8 cellular contexts compared by ENCODE assay signal in genomic region chr13:29595380-29596063, GRCh38. TPM values are rescaled to one million over a fixed set of nuclear protein-coding genes. Genes with fewer than 3 reads are reported as not detected.
DNase-seq lines count a peak whose midpoint lies in the region; ATAC-seq and TF ChIP-seq lines count a peak whose summit lies in the region.

Gene SLC7A1 (minus strand): TSS chr13:29595688. CDS start chr13:29536188, 59,500 bp downstream.

- H3K4me3 ChIP-seq in Jurkat, Clone E6-1 (ENCODE audit: low read length): peak within 1 kb of the TSS; percentile 86
- peak within 1 kb of the TSS; percentile 57 for H3K4me3 ChIP-seq in fibroblast of mammary gland (ENCODE audit: control insufficient read depth, low read depth, low read length)
- peak within 1 kb of the TSS; percentile 73 for H3K4me3 ChIP-seq in naive thymus-derived CD4-positive, alpha-beta T cell (ENCODE audit: low read length)

- peaks cover 51% of the 10 kb centered on the region for H3K4me1 Mint-ChIP-seq in activated T-helper 1 cell treated with anti-CD3 and anti-CD28 coated beads, Interleukin-12 subunit alpha, Interleukin-12 subunit beta, Interleukin-2, Interleukin-4 antibody, amounts not matched to agents 30 ng/mL and 10 ng/mL and 1 ng/mL, durations not matched to agents 14 hours and 24 hours and 36 hours (ENCODE audit: low read depth)
- peaks cover 26 to 49% (median 43%) of the 10 kb centered on the region in 7 donors for H3K4me1 Mint-ChIP-seq in naive thymus-derived CD4-positive, alpha-beta T cell
- H3K4me1 Mint-ChIP-seq in stimulated activated naive B cell treated with anti-CD40 and anti-IgM and Interleukin-4, amounts not matched to agents 10 μg/mL and 1 μg/mL and 100 μg/mL, for 72 hours: peaks cover 19 to 44% of the 10 kb centered on the region in 2 donors

- peaks cover 6% of the 10 kb centered on the region for H3K27me3 Mint-ChIP-seq in activated T-helper 1 cell treated with anti-CD3 and anti-CD28 coated beads, Interleukin-12 subunit alpha, Interleukin-12 subunit beta, Interleukin-2, Interleukin-4 antibody, amounts not matched to agents 30 ng/mL and 10 ng/mL and 1 ng/mL, durations not matched to agents 14 hours and 24 hours and 36 hours (ENCODE audit: insufficient read depth)
- peaks cover 0 to 3% (median 2%) of the 10 kb centered on the region in 5 donors for H3K27me3 Mint-ChIP-seq in naive thymus-derived CD4-positive, alpha-beta T cell
- H3K27me3 Mint-ChIP-seq in stimulated activated naive B cell treated with anti-CD40 and anti-IgM and Interleukin-4, amounts not matched to agents 10 μg/mL and 1 μg/mL and 100 μg/mL, for 72 hours: peaks cover 3 to 6% of the 10 kb centered on the region in 2 donors

- peak within 1 kb of the TSS; percentile 95 for H3K4me3 Mint-ChIP-seq in activated T-helper 1 cell treated with anti-CD3 and anti-CD28 coated beads, Interleukin-12 subunit alpha, Interleukin-12 subunit beta, Interleukin-2, Interleukin-4 antibody, amounts not matched to agents 30 ng/mL and 10 ng/mL and 1 ng/mL, durations not matched to agents 14 hours and 24 hours and 36 hours
- peak within 1 kb of the TSS; percentile 88 to 94 (median 90) for H3K4me3 Mint-ChIP-seq in naive thymus-derived CD4-positive, alpha-beta T cell
- peak within 1 kb of the TSS; percentile 90 to 94 for H3K4me3 Mint-ChIP-seq in stimulated activated naive B cell treated with anti-CD40 and anti-IgM and Interleukin-4, amounts not matched to agents 10 μg/mL and 1 μg/mL and 100 μg/mL, for 72 hours

- DNase-seq in DMS79 treated with DMSO at 0.1 percent for 48 hours (lab: John Stamatoyannopoulos, UW) (peak; percentile 72), RKO (ENCODE audit: low spot score) (peak; percentile 90), fibroblast of mammary gland (ENCODE audit: low read depth) (peak; percentile 76)
- DNase-seq in Jurkat, Clone E6-1 (ENCODE audit: low read depth, low spot score): peak; percentile 70
- DNase-seq in activated T-helper 1 cell treated with anti-CD3 and anti-CD28 coated beads, Interleukin-12 subunit alpha, Interleukin-12 subunit beta, Interleukin-2, Interleukin-4 antibody, amounts not matched to agents 30 ng/mL and 10 ng/mL and 1 ng/mL, durations not matched to agents 14 hours and 24 hours and 36 hours (ENCODE audit: low spot score): peak; percentile 88
- peak; percentile 74 to 93 (median 85) for DNase-seq in naive thymus-derived CD4-positive, alpha-beta T cell
- DNase-seq in stimulated activated naive B cell treated with anti-CD40 and anti-IgM and Interleukin-4, amounts not matched to agents 10 μg/mL and 1 μg/mL and 100 μg/mL, for 72 hours: peak; percentile 80

- H3K36me3 ChIP-seq in naive thymus-derived CD4-positive, alpha-beta T cell (ENCODE audit: control insufficient read depth in 2 of 3, insufficient read depth in 3 of 3, low read length in 3 of 3): no peaks in the 10 kb centered on the region

- peaks cover 20% of the 10 kb centered on the region for H3K36me3 Mint-ChIP-seq in activated T-helper 1 cell treated with anti-CD3 and anti-CD28 coated beads, Interleukin-12 subunit alpha, Interleukin-12 subunit beta, Interleukin-2, Interleukin-4 antibody, amounts not matched to agents 30 ng/mL and 10 ng/mL and 1 ng/mL, durations not matched to agents 14 hours and 24 hours and 36 hours (ENCODE audit: low read depth)
- H3K36me3 Mint-ChIP-seq in naive thymus-derived CD4-positive, alpha-beta T cell: no peaks in the 10 kb centered on the region
- peaks cover 5 to 13% of the 10 kb centered on the region in 2 donors for H3K36me3 Mint-ChIP-seq in stimulated activated naive B cell treated with anti-CD40 and anti-IgM and Interleukin-4, amounts not matched to agents 10 μg/mL and 1 μg/mL and 100 μg/mL, for 72 hours

- peaks cover 6 to 7% of the 10 kb centered on the region in 2 donors for H3K4me1 ChIP-seq in naive thymus-derived CD4-positive, alpha-beta T cell (ENCODE audit: control insufficient read depth in 2 of 2, insufficient read depth in 2 of 2, low read length in 2 of 2)

- ATAC-seq in GM21717 (IDR thresholded peaks at IDR 0.05; ENCODE audit: unreplicated experiment): peak; percentile 88
- peak; percentile 95 for ATAC-seq in naive thymus-derived CD4-positive, alpha-beta T cell
- peak; percentile 81 to 88 for ATAC-seq in stimulated activated naive B cell treated with anti-CD40 and anti-IgM and Interleukin-4, amounts not matched to agents 10 μg/mL and 1 μg/mL and 100 μg/mL, for 72 hours (replicated peaks)

- H3K9me3 Mint-ChIP-seq in activated T-helper 1 cell treated with anti-CD3 and anti-CD28 coated beads, Interleukin-12 subunit alpha, Interleukin-12 subunit beta, Interleukin-2, Interleukin-4 antibody, amounts not matched to agents 30 ng/mL and 10 ng/mL and 1 ng/mL, durations not matched to agents 14 hours and 24 hours and 36 hours: no peaks in the 10 kb centered on the region
- H3K9me3 Mint-ChIP-seq in naive thymus-derived CD4-positive, alpha-beta T cell: no peaks in the 10 kb centered on the region
- H3K9me3 Mint-ChIP-seq in stimulated activated naive B cell treated with anti-CD40 and anti-IgM and Interleukin-4, amounts not matched to agents 10 μg/mL and 1 μg/mL and 100 μg/mL, for 72 hours: no peaks in the 10 kb centered on the region

- POLR2A ChIA-PET in naive thymus-derived CD4-positive, alpha-beta T cell (lab: Charles Lee): interaction anchor here (1.1 kb wide), 2 partner anchors 20 to 780 kb away, joined by 3 read pairs; no protein-coding TSS in a partner anchor

- intact Hi-C loops in activated T-helper 1 cell treated with anti-CD3 and anti-CD28 coated beads, Interleukin-12 subunit alpha, Interleukin-12 subunit beta, Interleukin-2, Interleukin-4 antibody, amounts not matched to agents 30 ng/mL and 10 ng/mL and 1 ng/mL, durations not matched to agents 14 hours and 24 hours and 36 hours (cut with micrococcal nuclease): loop anchor here (1.0 to 10.0 kb wide), 10 partner anchors 21 to 1599 kb away; partner anchors contain the start of genes B3GLCT, PAN3 and UBL3
- intact Hi-C loops in naive thymus-derived CD4-positive, alpha-beta T cell (cut with micrococcal nuclease): loop anchor here (1.0 to 10.0 kb wide), 16 partner anchors 255 to 1567 kb away; partner anchors contain the start of genes HMGB1 (in 2 of the 2), UBL3 (in 2 of the 2), ALOX5AP (in 1 of the 2) and KATNAL1 (in 1 of the 2)

- H3K9me3 ChIP-seq in naive thymus-derived CD4-positive, alpha-beta T cell (ENCODE audit: control insufficient read depth in 2 of 3, low read length in 3 of 3): no peaks in the 10 kb centered on the region

- peak within 1 kb of the TSS; percentile 95 for H3K27ac Mint-ChIP-seq in activated T-helper 1 cell treated with anti-CD3 and anti-CD28 coated beads, Interleukin-12 subunit alpha, Interleukin-12 subunit beta, Interleukin-2, Interleukin-4 antibody, amounts not matched to agents 30 ng/mL and 10 ng/mL and 1 ng/mL, durations not matched to agents 14 hours and 24 hours and 36 hours
- H3K27ac Mint-ChIP-seq in naive thymus-derived CD4-positive, alpha-beta T cell: peak within 1 kb of the TSS; percentile 74 to 96 (median 87)
- peak within 1 kb of the TSS; percentile 97 for H3K27ac Mint-ChIP-seq in stimulated activated naive B cell treated with anti-CD40 and anti-IgM and Interleukin-4, amounts not matched to agents 10 μg/mL and 1 μg/mL and 100 μg/mL, for 72 hours

- no peaks in the 10 kb centered on the region for H3K27me3 ChIP-seq in naive thymus-derived CD4-positive, alpha-beta T cell (ENCODE audit: control insufficient read depth in 2 of 2, insufficient read depth in 2 of 2, low read length in 2 of 2)

- no peak for TF ChIP-seq CTCF in fibroblast of mammary gland (conservative IDR thresholded peaks at IDR 0.05; ENCODE audit: control insufficient read depth, insufficient read depth, low read depth, low read length)

- CTCF ChIA-PET in naive thymus-derived CD4-positive, alpha-beta T cell (lab: Charles Lee): no interaction called here

- H3K27ac ChIP-seq in naive thymus-derived CD4-positive, alpha-beta T cell (ENCODE audit: low read depth, low read length): peak within 1 kb of the TSS; percentile 82

RNA-seq across cellular contexts. Expression of gene SLC7A1, which starts in this region (rescaled TPM):
- 33.4 TPM for polyA plus RNA-seq in Jurkat, Clone E6-1 (2012; ENCODE audit: insufficient read depth, insufficient read length)
- total RNA-seq in activated T-helper 1 cell treated with anti-CD3 and anti-CD28 coated beads, Interleukin-12 subunit alpha, Interleukin-12 subunit beta, Interleukin-2, Interleukin-4 antibody, amounts not matched to agents 30 ng/mL and 10 ng/mL and 1 ng/mL, durations not matched to agents 14 hours and 24 hours and 36 hours: 128 and 138 TPM in 2 replicates
- total RNA-seq in naive thymus-derived CD4-positive, alpha-beta T cell: 10 to 100 TPM; 12.2 to 63.8 (median 28.2) TPM
- 1 to 10 TPM; 4.9 to 5.8 TPM for polyA plus RNA-seq in naive thymus-derived CD4-positive, alpha-beta T cell

Comparison
In these comparisons a context has a peak if more than half of its experiments do, and no peak if none do; other contexts are left out.
1. Peak in every context shown above with its lines: DNase-seq, ATAC-seq, H3K4me3 ChIP-seq and H3K27ac ChIP-seq.